24 cellular contexts compared by ENCODE assay signal in genomic region chr4:124947622-124948265, GRCh38.
DNase-seq lines count a peak whose midpoint lies in the region; ATAC-seq, FAIRE-seq and TF ChIP-seq lines count a peak whose summit lies in the region.
"Had no signal": no experiment of that assay in that cellular context is flagged by ENCODE, and none has a peak within 500 bp of the region (broad histone marks: within the 10 kb centered on the region; RNA-seq: fewer than 3 reads in every experiment).

No MANE protein-coding gene starts in this region.

- peak; percentile 60 for DNase-seq in ELR (ENCODE audit: low read depth)
- no peak for DNase-seq in PC-9
- DNase-seq in endothelial cell of umbilical vein (ENCODE audit: low read depth, low spot score), result peak; percentile 62
- no peak for DNase-seq in pancreas
- no peak for DNase-seq in activated T-cell treated with anti-CD3 and anti-CD28 coated beads, Interleukin-2, amount 50 U/mL, for 24 hours
- DNase-seq in posterior cingulate gyrus, result no peak
- DNase-seq: activated CD4-positive, alpha-beta T cell treated with anti-CD3 and anti-CD28 coated beads for 4 hours; activated CD8-positive, alpha-beta memory T cell treated with anti-CD3 and anti-CD28 coated beads, Interleukin-2, amount 50 U/mL, for 4 hours; anterior cingulate cortex; CD8-positive, alpha-beta memory T cell; DMS79; H9; KG1; left ventricle myocardium inferior; NCI-H1092 treated with DMSO at 0.1 percent for 48 hours; NCI-H69; occipital lobe; stimulated activated CD4-positive, alpha-beta T cell treated with anti-CD3 and anti-CD28 coated beads, Interleukin-1b, Interleukin-23, amount 100 ng/mL, for 48 hours; upper lobe of left lung had no signal

- dilution Hi-C loops in endothelial cell of umbilical vein (cut with MboI; ENCODE audit: extremely low pct_ligation_motif_present, low sequenced_read_pairs), result no loop called here

- H3K4me2 ChIP-seq in PC-9 (no peak overlapping the region), endothelial cell of umbilical vein (ENCODE audit: insufficient read depth, low read length) (peak overlapping the region; percentile 96)

- H3K79me2 ChIP-seq in PC-9 (ENCODE audit: low read depth) (no peaks in the 10 kb centered on the region), endothelial cell of umbilical vein (ENCODE audit: control insufficient read depth, insufficient read depth, low read length) (no peaks in the 10 kb centered on the region)

- H3K27me3 ChIP-seq in PC-9 (ENCODE audit: insufficient read depth, low read depth) (no peaks in the 10 kb centered on the region), endothelial cell of umbilical vein (ENCODE audit: control insufficient read depth in 2 of 2, insufficient read depth in 2 of 2, low read length in 2 of 2) (no peaks in the 10 kb centered on the region), pancreas (no peaks in the 10 kb centered on the region)
- H3K27me3 ChIP-seq: gastroesophageal sphincter, upper lobe of left lung had no signal

- peaks cover 16% of the 10 kb centered on the region for H3K9me3 Mint-ChIP-seq in activated T-cell treated with anti-CD3 and anti-CD28 coated beads, Interleukin-2, amount 50 U/mL, for 24 hours

- POLR2A ChIA-PET in PC-9 (lab: Charles Lee; ENCODE audit: unreplicated experiment), result interaction anchor here (0.7 kb wide), 1 partner anchor 75 kb away, joined by 3 read pairs; no protein-coding TSS in a partner anchor
- POLR2A ChIA-PET in endothelial cell of umbilical vein (lab: Charles Lee), result no interaction called here

- no TSS peak for BruUV-seq in PC-9 (replicated peaks; lab: Mats Ljungman, UMichigan)
- TSS peak; percentile 39 for BruUV-seq in endothelial cell of umbilical vein (replicated peaks; lab: Mats Ljungman, UMichigan)

- FAIRE-seq in endothelial cell of umbilical vein (lab: Jason Lieb, UNC) (peak; percentile 62), pancreas (lab: Jason Lieb, UNC) (no peak)

- no peaks in the 10 kb centered on the region for H3K36me3 Mint-ChIP-seq in activated T-cell treated with anti-CD3 and anti-CD28 coated beads, Interleukin-2, amount 50 U/mL, for 24 hours (ENCODE audit: low read depth)
- H3K36me3 Mint-ChIP-seq: CD8-positive, alpha-beta memory T cell had no signal

- no peaks in the 10 kb centered on the region for H3K4me1 Mint-ChIP-seq in activated T-cell treated with anti-CD3 and anti-CD28 coated beads, Interleukin-2, amount 50 U/mL, for 24 hours (ENCODE audit: low read depth)
- H3K4me1 Mint-ChIP-seq: CD8-positive, alpha-beta memory T cell had no signal

- no peak overlapping the region for H3K4me3 ChIP-seq in PC-9
- H3K4me3 ChIP-seq in endothelial cell of umbilical vein (replicated peaks in 1 of 3; ENCODE audit: insufficient read depth in 1 of 3, low read depth in 1 of 3, low read length in 3 of 3), result peak overlapping the region in 2 of 3 experiments; percentile 20 to 50
- peak overlapping the region in 1 of 4 donors; percentile 5 for H3K4me3 ChIP-seq in pancreas
- H3K4me3 ChIP-seq: gastroesophageal sphincter, left ventricle myocardium inferior, upper lobe of left lung had no signal

- H3K4me1 ChIP-seq in PC-9 (replicated peaks; ENCODE audit: insufficient read depth) (peaks cover 10% of the 10 kb centered on the region; the same call in 1 of the 2 replicates), endothelial cell of umbilical vein (ENCODE audit: control insufficient read depth, extremely low read depth, insufficient read depth, low read length) (peaks cover 43% of the 10 kb centered on the region), pancreas (peaks cover 8 to 28% (median 18%) of the 10 kb centered on the region in 3 donors)
- H3K4me1 ChIP-seq: gastroesophageal sphincter had no signal

- H4K20me1 ChIP-seq in PC-9 (ENCODE audit: insufficient read depth) (no peaks in the 10 kb centered on the region), endothelial cell of umbilical vein (replicated peaks; ENCODE audit: control insufficient read depth, extremely low read depth, insufficient read depth, low read length) (no peaks in the 10 kb centered on the region)

- peak overlapping the region; percentile 81 for H3K9ac ChIP-seq in endothelial cell of umbilical vein (replicated peaks; ENCODE audit: extremely low read depth, insufficient read depth, low read length)

- TF ChIP-seq CTCF in PC-9 (conservative IDR thresholded peaks at IDR 0.05) (no peak), endothelial cell of umbilical vein (IDR thresholded peaks at IDR 0.05; ENCODE audit: extremely low read depth in 1 of 2, insufficient read depth in 1 of 2, low read depth in 1 of 2, low read length in 2 of 2) (no peak), pancreas (IDR thresholded peaks at IDR 0.05) (no peak)

- no peaks in the 10 kb centered on the region for H3K36me3 ChIP-seq in PC-9 (ENCODE audit: low read depth)
- no peaks in the 10 kb centered on the region for H3K36me3 ChIP-seq in endothelial cell of umbilical vein (ENCODE audit: control insufficient read depth in 2 of 2, extremely low read depth in 1 of 2, insufficient read depth in 2 of 2, low read length in 2 of 2)
- no peaks in the 10 kb centered on the region for H3K36me3 ChIP-seq in pancreas
- H3K36me3 ChIP-seq: gastroesophageal sphincter, left ventricle myocardium inferior, upper lobe of left lung had no signal

- H2AFZ ChIP-seq in PC-9 (peak overlapping the region; percentile 5; the same call in 1 of the 2 replicates), endothelial cell of umbilical vein (ENCODE audit: low read depth, low read length) (peak overlapping the region; percentile 71)

- intact Hi-C loops in PC-9 (cut with micrococcal nuclease; ENCODE audit: unreplicated experiment), result loop anchor here (10.0 kb wide), 1 partner anchor 147 kb away; no protein-coding TSS in a partner anchor
- intact Hi-C loops in endothelial cell of umbilical vein (cut with micrococcal nuclease), result loop anchor here (2.0 to 10.0 kb wide), 4 partner anchors 210 to 787 kb away; partner anchors contain the start of gene ANKRD50
- intact Hi-C loops in pancreas (cut with DNase I), result no loop called here
- intact Hi-C loops in posterior cingulate gyrus (cut with DNase I), result no loop called here

- 12 to 14% methylated on average over 3 of the region's 3 CpGs for WGBS in pancreas, 2 donors

- no peaks in the 10 kb centered on the region for H3K9me1 ChIP-seq in endothelial cell of umbilical vein (replicated peaks; ENCODE audit: control insufficient read depth, extremely low read depth, insufficient read depth, low read length)

- ATAC-seq in pancreas, result peak; percentile 44 to 67 (median 59)
- ATAC-seq in GM19455 (IDR thresholded peaks at IDR 0.05; ENCODE audit: unreplicated experiment), result no peak
- no peak for ATAC-seq in HG03439 (IDR thresholded peaks at IDR 0.05; ENCODE audit: unreplicated experiment)
- ATAC-seq: gastroesophageal sphincter, sciatic nerve had no signal

- H3K27me3 Mint-ChIP-seq in activated T-cell treated with anti-CD3 and anti-CD28 coated beads, Interleukin-2, amount 50 U/mL, for 24 hours, result no peaks in the 10 kb centered on the region
- H3K27me3 Mint-ChIP-seq: CD8-positive, alpha-beta memory T cell; stimulated activated naive CD8-positive, alpha-beta T cell treated with anti-CD3 and anti-CD28 coated beads, Interleukin-15, Interleukin-2, amounts not matched to agents 100 ng/mL and 50 ng/mL, for 24 hours had no signal

- H3K27ac ChIP-seq in PC-9 (no peak overlapping the region), endothelial cell of umbilical vein (ENCODE audit: insufficient read depth, low read depth, low read length) (peak overlapping the region; percentile 99), pancreas (peak overlapping the region in 2 of 4 donors; percentile 39 to 50)
- H3K27ac ChIP-seq: gastroesophageal sphincter, left ventricle myocardium inferior had no signal

- no peak for TF ChIP-seq POLR2A in endothelial cell of umbilical vein (IDR thresholded peaks at IDR 0.05; ENCODE audit: low read depth, low read length)

- CTCF ChIA-PET in PC-9 (lab: Charles Lee), result no interaction called here
- CTCF ChIA-PET in endothelial cell of umbilical vein (lab: Charles Lee), result no interaction called here

- no peak overlapping the region for H3K4me3 Mint-ChIP-seq in activated T-cell treated with anti-CD3 and anti-CD28 coated beads, Interleukin-2, amount 50 U/mL, for 24 hours
- H3K4me3 Mint-ChIP-seq: CD8-positive, alpha-beta memory T cell; H9; stimulated activated naive CD8-positive, alpha-beta T cell treated with anti-CD3 and anti-CD28 coated beads, Interleukin-15, Interleukin-2, amounts not matched to agents 100 ng/mL and 50 ng/mL, for 24 hours had no signal

- H3K9me2 ChIP-seq in PC-9 (ENCODE audit: insufficient read depth), result no peaks in the 10 kb centered on the region

- no peak overlapping the region for H3K27ac Mint-ChIP-seq in activated T-cell treated with anti-CD3 and anti-CD28 coated beads, Interleukin-2, amount 50 U/mL, for 24 hours
- H3K27ac Mint-ChIP-seq: CD8-positive, alpha-beta memory T cell; stimulated activated naive CD8-positive, alpha-beta T cell treated with anti-CD3 and anti-CD28 coated beads, Interleukin-15, Interleukin-2, amounts not matched to agents 100 ng/mL and 50 ng/mL, for 24 hours had no signal

- H3K9me3 ChIP-seq in PC-9 (ENCODE audit: insufficient read depth, low read depth), result peaks cover 3% of the 10 kb centered on the region
- no peaks in the 10 kb centered on the region for H3K9me3 ChIP-seq in endothelial cell of umbilical vein (replicated peaks; ENCODE audit: control insufficient read depth, insufficient read depth, low read length)
- H3K9me3 ChIP-seq in pancreas, result no peaks in the 10 kb centered on the region
- H3K9me3 ChIP-seq: gastroesophageal sphincter, upper lobe of left lung had no signal

- H3F3A ChIP-seq in PC-9 (ENCODE audit: insufficient read depth, low read depth), result no peaks in the 10 kb centered on the region

TF ChIP-seq in endothelial cell of umbilical vein, 7 proteins besides CTCF, POLR2A, EP300 and RAD21:
- TF ChIP-seq FOS (IDR thresholded peaks at IDR 0.05; ENCODE audit: borderline replicate concordance, insufficient read depth, low read length) (no peak), POLR2AphosphoS5 (IDR thresholded peaks at IDR 0.05; ENCODE audit: insufficient read depth, low read depth, low read length) (no peak), EZH2 (IDR thresholded peaks at IDR 0.05; ENCODE audit: borderline replicate concordance, low read depth, low read length, severe bottlenecking) (no peak), MAX (IDR thresholded peaks at IDR 0.05; ENCODE audit: insufficient read depth, insufficient read length) (no peak), MYC (IDR thresholded peaks at IDR 0.05; ENCODE audit: low read depth, low read length) (no peak), GATA2 (IDR thresholded peaks at IDR 0.05; ENCODE audit: insufficient read depth, insufficient read length, low read depth, low read length) (no peak), JUN (IDR thresholded peaks at IDR 0.05; ENCODE audit: borderline replicate concordance, insufficient read depth, insufficient read length, low read depth) (no peak)

Comparison
In these comparisons a context has a peak if more than half of its experiments do, and no peak if none do; other contexts are left out.
1. DNase-seq: peak in ELR (single experiment) and endothelial cell of umbilical vein (single experiment); none in PC-9 (0 of 2), pancreas (0 of 6), activated T-cell treated with anti-CD3 and anti-CD28 coated beads, Interleukin-2, amount 50 U/mL, for 24 hours (single experiment) and posterior cingulate gyrus (0 of 10).
2. ATAC-seq: peak in pancreas (4 of 4); none in GM19455 (single experiment) and HG03439 (single experiment).
3. intact Hi-C loops: an anchor here in PC-9 (10.0 kb wide) and endothelial cell of umbilical vein (2.0 to 10.0 kb wide); none called in pancreas and posterior cingulate gyrus.